Comparison of ENCODE assay signal across 21 cellular contexts in genomic region chr11:31844351-31844750, GRCh38. TPM values are rescaled to one million over a fixed set of nuclear protein-coding genes. Genes with fewer than 3 reads are reported as not detected.
"Had no signal": no experiment of that assay in that cellular context is flagged by ENCODE, and none has a peak within 500 bp of the region (broad histone marks: within the 10 kb centered on the region; RNA-seq: fewer than 3 reads in every experiment).

No MANE protein-coding gene starts in this region.

- H3K4me1 ChIP-seq: left lung, transverse colon, vagina had no signal

- H3K27ac Mint-ChIP-seq: activated naive CD8-positive, alpha-beta T cell treated with anti-CD3 and anti-CD28 coated beads, Interleukin-2, amount 10 ng/mL, durations not matched to agents 7 days and 5 days; activated T-helper 1 cell treated with anti-CD3 and anti-CD28 coated beads, Interleukin-12 subunit alpha, Interleukin-12 subunit beta, Interleukin-2, Interleukin-4 antibody, amounts not matched to agents 30 ng/mL and 10 ng/mL and 1 ng/mL, durations not matched to agents 14 hours and 24 hours and 36 hours; endodermal cell; naive thymus-derived CD4-positive, alpha-beta T cell; T-helper 2 cell treated with Interferon-gamma antibody and Interleukin-4, amounts not matched to agents 5 μg/mL and 100 μg/mL, for 36 hours had no signal

- ATAC-seq: left lung; mucosa of descending colon; naive thymus-derived CD4-positive, alpha-beta T cell had no signal

- DNase-seq: activated CD4-positive, alpha-beta T cell treated with anti-CD3 and anti-CD28 coated beads, Interleukin-2, amount 50 U/mL, for 1 hour; activated CD8-positive, alpha-beta memory T cell treated with anti-CD3 and anti-CD28 coated beads for 24 hours; activated naive CD4-positive, alpha-beta T cell; activated naive CD8-positive, alpha-beta T cell treated with anti-CD3 and anti-CD28 coated beads, Interleukin-2, amount 10 ng/mL, durations not matched to agents 7 days and 5 days; aorta; dorsolateral prefrontal cortex; endodermal cell; erythroblast; kidney; left lung; mucosa of descending colon; naive thymus-derived CD4-positive, alpha-beta T cell; stimulated activated CD4-positive, alpha-beta T cell treated with anti-CD3 and anti-CD28 coated beads, Interleukin-15, amount 100 ng/mL, for 24 hours; stimulated activated CD4-positive, alpha-beta T cell treated with anti-CD3 and anti-CD28 coated beads, Interleukin-4, amount 100 ng/mL, for 1 hour; stimulated activated naive CD4-positive, alpha-beta T cell treated with Interleukin-2 at 50 U/mL for 16 hours; transverse colon had no signal

- H3K4me1 Mint-ChIP-seq: activated naive CD8-positive, alpha-beta T cell treated with anti-CD3 and anti-CD28 coated beads, Interleukin-2, amount 10 ng/mL, durations not matched to agents 7 days and 5 days; endodermal cell; naive thymus-derived CD4-positive, alpha-beta T cell had no signal

- H3K36me3 Mint-ChIP-seq: activated naive CD8-positive, alpha-beta T cell treated with anti-CD3 and anti-CD28 coated beads, Interleukin-2, amount 10 ng/mL, durations not matched to agents 7 days and 5 days; naive thymus-derived CD4-positive, alpha-beta T cell had no signal

- H3K27ac ChIP-seq: dorsolateral prefrontal cortex, hepatocyte, left lung, transverse colon, vagina had no signal

- H3K4me2 ChIP-seq: hepatocyte had no signal

- H2AFZ ChIP-seq: hepatocyte had no signal

- H3K4me3 ChIP-seq: dorsolateral prefrontal cortex, hepatocyte, left lung, mucosa of descending colon, transverse colon, vagina had no signal

- H3K9me3 ChIP-seq: left lung, mucosa of descending colon, transverse colon, vagina had no signal

- FAIRE-seq: kidney had no signal

- H3K4me3 Mint-ChIP-seq: activated naive CD8-positive, alpha-beta T cell treated with anti-CD3 and anti-CD28 coated beads, Interleukin-2, amount 10 ng/mL, durations not matched to agents 7 days and 5 days; activated T-helper 1 cell treated with anti-CD3 and anti-CD28 coated beads, Interleukin-12 subunit alpha, Interleukin-12 subunit beta, Interleukin-2, Interleukin-4 antibody, amounts not matched to agents 30 ng/mL and 10 ng/mL and 1 ng/mL, durations not matched to agents 14 hours and 24 hours and 36 hours; endodermal cell; naive thymus-derived CD4-positive, alpha-beta T cell; T-helper 2 cell treated with Interferon-gamma antibody and Interleukin-4, amounts not matched to agents 5 μg/mL and 100 μg/mL, for 36 hours had no signal

- H3K9me3 Mint-ChIP-seq: activated naive CD8-positive, alpha-beta T cell treated with anti-CD3 and anti-CD28 coated beads, Interleukin-2, amount 10 ng/mL, durations not matched to agents 7 days and 5 days; activated T-helper 1 cell treated with anti-CD3 and anti-CD28 coated beads, Interleukin-12 subunit alpha, Interleukin-12 subunit beta, Interleukin-2, Interleukin-4 antibody, amounts not matched to agents 30 ng/mL and 10 ng/mL and 1 ng/mL, durations not matched to agents 14 hours and 24 hours and 36 hours; endodermal cell; T-helper 2 cell treated with Interferon-gamma antibody and Interleukin-4, amounts not matched to agents 5 μg/mL and 100 μg/mL, for 36 hours had no signal

- H3K36me3 ChIP-seq: left lung, transverse colon, vagina had no signal

- H3K79me2 ChIP-seq: hepatocyte had no signal

- H3K27me3 ChIP-seq: vagina had no signal

RNA-seq across cellular contexts. Expression of gene PAX6, which starts 33.2 kb away (rescaled TPM):
- total RNA-seq: activated naive CD8-positive, alpha-beta T cell treated with anti-CD3 and anti-CD28 coated beads, Interleukin-2, amount 10 ng/mL, durations not matched to agents 7 days and 5 days; activated T-helper 1 cell treated with anti-CD3 and anti-CD28 coated beads, Interleukin-12 subunit alpha, Interleukin-12 subunit beta, Interleukin-2, Interleukin-4 antibody, amounts not matched to agents 30 ng/mL and 10 ng/mL and 1 ng/mL, durations not matched to agents 14 hours and 24 hours and 36 hours; kidney; left lung; naive thymus-derived CD4-positive, alpha-beta T cell; skeletal muscle tissue; vagina had no signal
